Comparison of ENCODE assay signal across 2 cellular contexts in the genomic region with DNA sequence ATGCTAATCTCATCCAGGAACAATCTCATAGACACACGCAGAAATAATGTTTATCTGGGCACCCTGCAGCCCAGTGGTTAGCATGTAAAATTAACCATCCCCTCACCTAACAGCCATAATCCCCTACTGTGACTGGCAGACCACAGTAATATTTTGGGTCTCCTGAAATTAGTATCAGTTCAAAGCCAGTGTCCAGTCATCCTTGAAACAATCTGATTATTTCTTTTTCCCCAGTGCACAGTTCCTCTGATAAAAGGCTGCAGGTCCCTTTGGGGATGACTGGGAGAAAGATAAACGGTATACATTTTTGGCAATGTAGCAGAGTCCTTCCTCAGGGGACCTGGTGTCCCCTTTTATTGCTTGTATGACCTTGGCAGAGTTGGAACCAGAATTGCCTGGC.
A peak's percentile ranks its signal among the peaks of the same experiment; 100 is the strongest.
TF ChIP-seq lines count a peak whose summit lies in the region.

No MANE protein-coding gene starts in this region.

TF ChIP-seq in HEK293, 187 proteins besides CTCF, POLR2A, EP300 and RAD21:
- TF ChIP-seq ZNF214 (tag by site-specific recombination; IDR thresholded peaks at IDR 0.05; ENCODE audit: borderline replicate concordance) (peak; percentile 85; the same call in 1 of the 2 replicates), BCL11A (tag by site-specific recombination; IDR thresholded peaks at IDR 0.05; ENCODE audit: low read depth) (no peak)

TF ChIP-seq in HepG2, 621 proteins besides CTCF, POLR2A, EP300 and RAD21:
- TF ChIP-seq JARID2 (CRISPR knock-in tag; IDR thresholded peaks at IDR 0.05; ENCODE audit: insufficient replicate concordance) (no peak), CBX5 (CRISPR knock-in tag; IDR thresholded peaks at IDR 0.05; ENCODE audit: borderline replicate concordance) (no peak), FLYWCH1 (CRISPR knock-in tag; IDR thresholded peaks at IDR 0.05) (no peak), MEIS2 (CRISPR knock-in tag; IDR thresholded peaks at IDR 0.05) (no peak), ZNF263 (CRISPR knock-in tag; IDR thresholded peaks at IDR 0.05) (no peak), ZNF687 (CRISPR knock-in tag; IDR thresholded peaks at IDR 0.05) (no peak), SPEN (CRISPR knock-in tag; IDR thresholded peaks at IDR 0.05; ENCODE audit: low read depth) (no peak), ATF7-NPFF (CRISPR knock-in tag; IDR thresholded peaks at IDR 0.05; ENCODE audit: low read depth) (no peak), FOXP4 (CRISPR knock-in tag; IDR thresholded peaks at IDR 0.05) (no peak), FOXC1 (CRISPR knock-in tag; IDR thresholded peaks at IDR 0.05; ENCODE audit: borderline replicate concordance) (no peak), FOXP1 (IDR thresholded peaks at IDR 0.05) (no peak), FOXP1 (CRISPR knock-in tag; IDR thresholded peaks at IDR 0.05) (no peak), HES4 (CRISPR knock-in tag; IDR thresholded peaks at IDR 0.05; ENCODE audit: borderline replicate concordance) (no peak), POLR2AphosphoS5 (IDR thresholded peaks at IDR 0.05; ENCODE audit: low read depth, low read length) (no peak), CHD4 (IDR thresholded peaks at IDR 0.05; ENCODE audit: borderline replicate concordance, low read length) (no peak), ARID4A (CRISPR knock-in tag; IDR thresholded peaks at IDR 0.05; ENCODE audit: borderline replicate concordance) (no peak), MATR3 (CRISPR knock-in tag; IDR thresholded peaks at IDR 0.05) (no peak), DPF2 (CRISPR knock-in tag; IDR thresholded peaks at IDR 0.05; ENCODE audit: borderline replicate concordance, low read depth) (no peak), DRAP1 (CRISPR knock-in tag; IDR thresholded peaks at IDR 0.05) (no peak), IKZF1 (IDR thresholded peaks at IDR 0.05) (no peak)
TF ChIP-seq in HepG2: peak in this region for 0.
